Comparison of ENCODE assay signal across 11 cellular contexts in genomic region chr2:210707900-210708299, GRCh38.
"Had no signal": no experiment of that assay in that cellular context is flagged by ENCODE, and none has a peak within 500 bp of the region (broad histone marks: within the 10 kb centered on the region; RNA-seq: fewer than 3 reads in every experiment).

No MANE protein-coding gene starts in this region.

- H3K27ac Mint-ChIP-seq: GM23338, H9, HFFc6 had no signal

- H2AFZ ChIP-seq: GM23248, GM23338 had no signal

- H3K27ac ChIP-seq: GM23248 had no signal

- ATAC-seq: GM23338, HCT116 had no signal

- DNase-seq: GM23248, GOT3, H7, H9, HCEC 1CT, HFFc6 had no signal

- H3K9me3 ChIP-seq: HAP-1 had no signal

- H3K36me3 ChIP-seq: HAP-1 had no signal

- FAIRE-seq: H1, H54 had no signal

- H3K4me3 ChIP-seq: GM23248, GM23338, HAP-1 had no signal

- H3K9me3 Mint-ChIP-seq: GM23338, H9 had no signal

- H3K9ac ChIP-seq: GM23248 had no signal

- H3K4me2 ChIP-seq: GM23338 had no signal

- H3K4me3 Mint-ChIP-seq: GM23338, H9, HFFc6 had no signal
